9 cellular contexts compared by ENCODE assay signal in the genomic region with DNA sequence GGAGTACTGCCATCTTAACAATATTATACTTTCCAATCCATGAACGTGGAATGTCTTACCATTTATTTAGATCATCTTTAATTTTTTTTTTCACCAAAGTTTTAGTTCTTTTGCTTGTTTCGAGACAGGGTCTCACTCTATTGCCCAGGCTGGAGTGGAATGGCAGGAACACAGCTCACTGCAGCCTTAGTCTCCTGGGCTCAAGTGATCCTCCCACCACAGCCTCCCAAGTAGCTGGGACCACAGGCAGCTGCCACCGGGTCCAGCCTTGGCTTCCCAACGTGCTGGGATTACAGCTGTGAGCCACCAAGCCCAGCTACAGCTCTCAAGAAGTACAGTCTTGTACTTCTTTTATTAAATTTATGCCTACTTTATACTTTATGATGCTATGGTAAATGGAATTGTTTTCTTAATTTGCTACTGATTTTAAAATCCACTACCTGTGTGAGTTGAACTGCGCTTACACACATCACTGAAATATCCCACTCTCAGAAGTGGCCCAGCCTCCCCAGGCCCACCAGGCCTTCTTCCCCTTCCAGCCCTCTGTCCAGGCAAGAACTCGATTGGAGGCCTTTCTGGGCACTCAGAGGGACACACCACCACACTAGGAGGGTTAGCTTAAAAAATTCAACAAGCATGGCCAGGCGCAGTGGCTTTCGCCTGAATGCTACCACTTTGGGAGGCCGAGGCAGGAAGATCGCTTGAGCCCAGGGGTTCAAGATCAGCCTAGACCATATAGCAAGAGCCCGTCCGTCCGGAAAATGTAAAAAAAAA. TPM values are rescaled to one million over a fixed set of nuclear protein-coding genes. Genes with fewer than 3 reads are reported as not detected.
DNase-seq lines count a peak whose midpoint lies in the region; ATAC-seq and TF ChIP-seq lines count a peak whose summit lies in the region.
"Had no signal": no experiment of that assay in that cellular context is flagged by ENCODE, and none has a peak within 500 bp of the region (broad histone marks: within the 10 kb centered on the region; RNA-seq: fewer than 3 reads in every experiment).

No MANE protein-coding gene starts in this region.

- H3K27ac Mint-ChIP-seq in activated B cell treated with CpG ODN at 0.5 μM for 24 hours = peak overlapping the region; percentile 98
- H3K27ac Mint-ChIP-seq in stimulated activated effector memory CD8-positive, alpha-beta T cell treated with anti-CD3 and anti-CD28 coated beads, Interleukin-12 subunit alpha, Interleukin-12 subunit beta, amount 100 ng/mL, for 72 hours = peak overlapping the region; percentile 96

- H3K4me1 ChIP-seq in iPS DF 6.9 (ENCODE audit: control insufficient read depth, insufficient read depth, low read length) = peaks cover 2% of the 10 kb centered on the region; the same call in 1 of the 2 replicates

- CTCF ChIA-PET in activated B cell treated with CpG ODN at 0.5 μM for 24 hours (lab: Charles Lee) = interaction anchor here (0.6 to 2.4 kb wide), 6 partner anchors 13 to 1012 kb away, joined by 3 to 14 read pairs (median 6); no protein-coding TSS in a partner anchor

- ATAC-seq in activated B cell treated with CpG ODN at 0.5 μM for 24 hours (ENCODE audit: low read depth) (no peak), HG02610 (IDR thresholded peaks at IDR 0.05; ENCODE audit: unreplicated experiment) (no peak), HG03097 (IDR thresholded peaks at IDR 0.05; ENCODE audit: low FRiP score, unreplicated experiment) (no peak)
- ATAC-seq in stimulated activated effector memory CD8-positive, alpha-beta T cell treated with anti-CD3 and anti-CD28 coated beads, Interleukin-12 subunit alpha, Interleukin-12 subunit beta, amount 100 ng/mL, for 72 hours = no peak

- TF ChIP-seq CTCF in HL-60 (IDR thresholded peaks at IDR 0.05; ENCODE audit: insufficient read depth, low read length) (no peak), activated B cell treated with CpG ODN at 0.5 μM for 24 hours (IDR thresholded peaks at IDR 0.05) (no peak)

- H3K4me3 ChIP-seq in HL-60 (replicated peaks; ENCODE audit: insufficient read depth, low read length) (peak overlapping the region; percentile 74), iPS DF 6.9 (ENCODE audit: low read length) (peak overlapping the region; percentile 84)

- no peaks in the 10 kb centered on the region for H3K9me3 ChIP-seq in iPS DF 6.9 (ENCODE audit: control insufficient read depth, insufficient read depth, low read length)

- peaks cover 29% of the 10 kb centered on the region for H3K36me3 Mint-ChIP-seq in activated B cell treated with CpG ODN at 0.5 μM for 24 hours (ENCODE audit: low read depth)
- peaks cover 27% of the 10 kb centered on the region for H3K36me3 Mint-ChIP-seq in stimulated activated effector memory CD8-positive, alpha-beta T cell treated with anti-CD3 and anti-CD28 coated beads, Interleukin-12 subunit alpha, Interleukin-12 subunit beta, amount 100 ng/mL, for 72 hours

- H3K27me3 Mint-ChIP-seq in activated B cell treated with CpG ODN at 0.5 μM for 24 hours = no peaks in the 10 kb centered on the region

- intact Hi-C loops in activated B cell treated with CpG ODN at 0.5 μM for 24 hours (cut with micrococcal nuclease) = loop anchor here (5.0 kb wide), 1 partner anchor 103 kb away; a partner anchor contains a TSS

- DNase-seq in HL-60 (ENCODE audit: low read depth in 1 of 2, low spot score in 1 of 2) (peak in 1 of 2 experiments; percentile 14), activated B cell treated with CpG ODN at 0.5 μM for 24 hours (no peak), iPS DF 6.9 (ENCODE audit: low read depth, low spot score) (no peak), SHP77 treated with DMSO at 0.1 percent for 48 hours (lab: John Stamatoyannopoulos, UW) (no peak)
- no peak for DNase-seq in stimulated activated effector memory CD8-positive, alpha-beta T cell treated with anti-CD3 and anti-CD28 coated beads, Interleukin-12 subunit alpha, Interleukin-12 subunit beta, amount 100 ng/mL, for 72 hours (ENCODE audit: low spot score in 2 of 2)

- POLR2A ChIA-PET in activated B cell treated with CpG ODN at 0.5 μM for 24 hours (lab: Charles Lee) = interaction anchor here (0.5 to 7.4 kb wide), 15 partner anchors 14 to 349 kb away, joined by 3 to 347 read pairs (median 6); a partner anchor contains a TSS

- peak overlapping the region; percentile 100 for H3K4me3 Mint-ChIP-seq in activated B cell treated with CpG ODN at 0.5 μM for 24 hours
- H3K4me3 Mint-ChIP-seq in stimulated activated effector memory CD8-positive, alpha-beta T cell treated with anti-CD3 and anti-CD28 coated beads, Interleukin-12 subunit alpha, Interleukin-12 subunit beta, amount 100 ng/mL, for 72 hours = peak overlapping the region; percentile 95

- WGBS in iPS DF 6.9 (ENCODE audit: insufficient coverage, insufficient read length) = no CpG with 5 or more reads among the region's 13 CpGs

- H3K27me3 ChIP-seq in HL-60 (ENCODE audit: insufficient read depth, poor library complexity, severe bottlenecking) (no peaks in the 10 kb centered on the region), iPS DF 6.9 (ENCODE audit: control insufficient read depth, insufficient read depth, low read length) (no peaks in the 10 kb centered on the region)

- no peaks in the 10 kb centered on the region for H3K9me3 Mint-ChIP-seq in activated B cell treated with CpG ODN at 0.5 μM for 24 hours
- no peaks in the 10 kb centered on the region for H3K9me3 Mint-ChIP-seq in stimulated activated effector memory CD8-positive, alpha-beta T cell treated with anti-CD3 and anti-CD28 coated beads, Interleukin-12 subunit alpha, Interleukin-12 subunit beta, amount 100 ng/mL, for 72 hours

- H3K27ac ChIP-seq in HL-60 (replicated peaks) (peak overlapping the region; percentile 92), iPS DF 6.9 (ENCODE audit: low read length) (no peak overlapping the region)

- peaks cover 50% of the 10 kb centered on the region for H3K4me1 Mint-ChIP-seq in activated B cell treated with CpG ODN at 0.5 μM for 24 hours
- peaks cover 40% of the 10 kb centered on the region for H3K4me1 Mint-ChIP-seq in stimulated activated effector memory CD8-positive, alpha-beta T cell treated with anti-CD3 and anti-CD28 coated beads, Interleukin-12 subunit alpha, Interleukin-12 subunit beta, amount 100 ng/mL, for 72 hours

- no peaks in the 10 kb centered on the region for H3K36me3 ChIP-seq in iPS DF 6.9 (ENCODE audit: control insufficient read depth, insufficient read depth, low read length)

RNA-seq across cellular contexts. Expression of a gene that starts 1.0 kb away (rescaled TPM):
- 107 and 111 TPM in 2 replicates for total RNA-seq in activated B cell treated with CpG ODN at 0.5 μM for 24 hours

RNA-seq across cellular contexts. Expression of a gene that starts 40.1 kb away (rescaled TPM):
- 4.3 and 4.6 TPM in 2 replicates for total RNA-seq in activated B cell treated with CpG ODN at 0.5 μM for 24 hours

RNA-seq across cellular contexts. Expression of a gene that starts 45.0 kb away (rescaled TPM):
- total RNA-seq in activated B cell treated with CpG ODN at 0.5 μM for 24 hours = 69.2 and 80.3 TPM in 2 replicates

RNA-seq across cellular contexts. Expression of a gene that starts 49.7 kb away (rescaled TPM):
- total RNA-seq in activated B cell treated with CpG ODN at 0.5 μM for 24 hours = not detected in 2 replicates
- total RNA-seq: M059J, pulmonary artery endothelial cell had no signal
